In the genomic region with DNA sequence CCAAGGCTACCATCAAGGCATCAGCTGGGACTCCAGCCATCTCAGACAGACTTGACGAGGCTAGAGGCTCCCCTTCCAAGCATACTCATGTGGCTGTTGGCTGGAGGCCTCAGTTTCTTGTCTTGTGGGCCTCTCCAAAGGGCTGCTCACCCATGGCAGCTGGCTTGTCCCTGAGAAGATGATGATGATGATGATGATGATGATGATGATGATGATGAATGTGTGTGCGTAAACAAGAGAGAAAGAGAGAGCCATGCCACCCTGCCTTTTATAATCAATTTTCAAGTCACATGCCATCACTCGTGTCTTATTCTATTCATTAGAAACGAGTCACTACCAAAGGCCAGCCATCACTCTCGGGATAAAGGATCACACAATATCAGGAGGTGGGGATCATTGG, we compare ENCODE assay signal across 20 cellular contexts.
"Had no signal": no experiment of that assay in that cellular context is flagged by ENCODE, and none has a peak within 500 bp of the region (broad histone marks: within the 10 kb centered on the region; RNA-seq: fewer than 3 reads in every experiment).

No MANE protein-coding gene starts in this region.

- H3K4me3 ChIP-seq: coronary artery, dorsolateral prefrontal cortex, esophagus muscularis mucosa, gastroesophageal sphincter, heart left ventricle, left lung, lower lobe of right lung, mucosa of descending colon had no signal

- H3K27me3 ChIP-seq: esophagus muscularis mucosa, foreskin keratinocyte, gastroesophageal sphincter, heart left ventricle, left lung had no signal

- H3K36me3 ChIP-seq: esophagus muscularis mucosa, gastroesophageal sphincter, heart left ventricle, left lung, lower lobe of right lung had no signal

- ATAC-seq: foreskin keratinocyte, gastroesophageal sphincter, heart left ventricle, left cardiac atrium, left lung, left ventricle myocardium superior, lower lobe of right lung, mucosa of descending colon had no signal

- H3K4me1 ChIP-seq: esophagus muscularis mucosa, foreskin keratinocyte, gastroesophageal sphincter, heart left ventricle, left lung, lower lobe of right lung had no signal

- DNase-seq: dermis blood vessel endothelial cell; dorsolateral prefrontal cortex; effector CD4-positive, alpha-beta T cell; effector memory CD4-positive, alpha-beta T cell; foreskin keratinocyte; heart left ventricle; hippocampal formation; kidney; left cardiac atrium; left lung; left ventricle myocardium superior; lower lobe of right lung; mesenchymal stem cell; mucosa of descending colon; naive B cell had no signal

- FAIRE-seq: colon, frontal cortex, kidney had no signal

- H3K9me3 ChIP-seq: esophagus muscularis mucosa, gastroesophageal sphincter, heart left ventricle, left lung, lower lobe of right lung, mucosa of descending colon had no signal

- H3K27ac ChIP-seq: coronary artery, dorsolateral prefrontal cortex, esophagus muscularis mucosa, foreskin keratinocyte, gastroesophageal sphincter, heart left ventricle, left lung, lower lobe of right lung had no signal
